Comparison of ENCODE assay signal across 8 cellular contexts in the genomic region with DNA sequence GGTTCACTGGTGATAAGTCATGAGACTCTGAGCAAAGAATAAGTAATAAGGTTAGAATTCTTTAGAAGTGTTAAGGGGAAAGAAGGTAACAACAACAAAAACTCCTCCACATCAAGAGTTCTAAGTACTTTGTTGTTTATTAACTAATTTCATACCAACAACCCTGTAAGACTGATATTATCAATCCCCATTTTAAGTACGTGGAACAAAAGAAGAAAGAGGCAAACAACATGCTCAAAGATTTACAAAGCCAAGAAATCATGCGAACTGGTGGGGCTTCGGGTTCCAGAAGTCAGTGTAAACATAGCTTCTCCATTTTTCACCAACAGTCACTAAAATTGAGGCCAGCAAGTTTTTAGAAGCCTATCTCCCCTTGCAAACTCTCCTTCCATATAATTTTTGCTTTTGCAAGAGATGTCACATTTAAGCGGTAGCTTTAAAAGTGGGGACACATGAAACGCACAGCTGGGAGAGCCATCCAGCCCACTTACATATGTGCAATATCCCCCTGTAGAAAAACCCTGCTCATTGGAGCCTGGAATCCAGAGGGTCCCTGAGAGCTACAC. TPM values are rescaled to one million over a fixed set of nuclear protein-coding genes. Genes with fewer than 3 reads are reported as not detected.
A peak's percentile ranks its signal among the peaks of the same experiment; 100 is the strongest.
DNase-seq lines count a peak whose midpoint lies in the region; ATAC-seq, FAIRE-seq and TF ChIP-seq lines count a peak whose summit lies in the region.

No MANE protein-coding gene starts in this region.

- H4K5ac ChIP-seq in mesendoderm (ENCODE audit: low read length): no peak overlapping the region

- TF ChIP-seq CTCF in A673 (conservative IDR thresholded peaks at IDR 0.05; ENCODE audit: low read depth, low read length) (no peak), K562 (IDR thresholded peaks at IDR 0.05 in 2 of 3, conservative IDR thresholded peaks at IDR 0.05 in 1 of 3; ENCODE audit: insufficient read depth in 2 of 3, low read depth in 1 of 3, low read length in 3 of 3) (no peak)

- BruUV-seq in A673 (replicated peaks; lab: Mats Ljungman, UMichigan) (no TSS peak), K562 (replicated peaks; lab: Mats Ljungman, UMichigan) (no TSS peak)

- H3K23ac ChIP-seq in mesendoderm (ENCODE audit: low read length): no peak overlapping the region

- H3K79me2 ChIP-seq in K562 (ENCODE audit: control insufficient read depth, insufficient read depth, low read length) (peaks cover 62% of the 10 kb centered on the region), mesendoderm (ENCODE audit: control insufficient read depth, insufficient read depth, low read length) (peaks cover 35% of the 10 kb centered on the region)

- peak overlapping the region; percentile 74 for H3K27ac ChIP-seq in A673 (ENCODE audit: low read depth, low read length, poor library complexity, severe bottlenecking)
- H3K27ac ChIP-seq in HUES48 (ENCODE audit: low read depth, low read length): peak overlapping the region; percentile 98
- H3K27ac ChIP-seq in K562 (ENCODE audit: extremely low read depth, low read depth, low read length): peak overlapping the region; percentile 91
- peak overlapping the region; percentile 95 for H3K27ac ChIP-seq in mesendoderm (ENCODE audit: low read depth, low read length)

- H3K9me3 ChIP-seq in A673 (ENCODE audit: low read depth, low read length, poor library complexity, severe bottlenecking) (no peaks in the 10 kb centered on the region), HUES48 (ENCODE audit: control insufficient read depth, insufficient read depth, low read length) (no peaks in the 10 kb centered on the region), K562 (replicated peaks; ENCODE audit: control insufficient read depth, insufficient read depth, low read depth, low read length) (no peaks in the 10 kb centered on the region)

- TF ChIP-seq POLR2A in K562 (conservative IDR thresholded peaks at IDR 0.05) (no peak), GM12891 (IDR thresholded peaks at IDR 0.05; ENCODE audit: low read depth, low read length) (no peak)

- TF ChIP-seq RAD21 in K562 (CRISPR knock-in tag; conservative IDR thresholded peaks at IDR 0.05 in 1 of 2, IDR thresholded peaks at IDR 0.05 in 1 of 2): no peak

- H3K9ac ChIP-seq in HUES48 (ENCODE audit: low read depth, low read length): peak overlapping the region; percentile 93
- peak overlapping the region; percentile 89 to 95 for H3K9ac ChIP-seq in K562 (ENCODE audit: insufficient read depth in 1 of 2, low read depth in 2 of 2, low read length in 2 of 2)
- H3K9ac ChIP-seq in mesendoderm (ENCODE audit: low read length): peak overlapping the region; percentile 92

- POLR2A ChIA-PET in A673 (lab: Charles Lee; ENCODE audit: low non-redundant PET): interaction anchor here (0.6 kb wide), 1 partner anchor 96 kb away, joined by 4 read pairs; no protein-coding TSS in a partner anchor
- POLR2A ChIA-PET in K562 (lab: Yijun Ruan, JAX): interaction anchor here (0.6 to 2.3 kb wide), 9 partner anchors 8 to 457 kb away, joined by 3 to 12 read pairs (median 4); a partner anchor contains a TSS

- H3K9me1 ChIP-seq in K562 (ENCODE audit: control insufficient read depth, insufficient read depth, low read length): no peaks in the 10 kb centered on the region

- no peak for TF ChIP-seq EP300 in K562 (IDR thresholded peaks at IDR 0.05; ENCODE audit: low read length)

- peaks cover 12% of the 10 kb centered on the region for H3K79me1 ChIP-seq in mesendoderm (ENCODE audit: low read length)

- H4K20me1 ChIP-seq in K562 (replicated peaks; ENCODE audit: control insufficient read depth, insufficient read depth, low read length): no peaks in the 10 kb centered on the region

- H3K4me1 ChIP-seq in A673 (ENCODE audit: insufficient read depth, low read length, poor library complexity, severe bottlenecking) (peaks cover 8% of the 10 kb centered on the region), HUES48 (ENCODE audit: control insufficient read depth, insufficient read depth, low read length) (peaks cover 24% of the 10 kb centered on the region), K562 (replicated peaks in 1 of 2; ENCODE audit: control insufficient read depth in 2 of 2, insufficient read depth in 2 of 2, low read length in 2 of 2) (peaks cover 36 to 45% of the 10 kb centered on the region in 2 experiments), mesendoderm (ENCODE audit: control insufficient read depth, low read depth, low read length) (peaks cover 3% of the 10 kb centered on the region)

- no peak overlapping the region for H2BK5ac ChIP-seq in mesendoderm (ENCODE audit: low read length)

- no peak for ATAC-seq in K562

- H2AK5ac ChIP-seq in mesendoderm (ENCODE audit: low read length): no peak overlapping the region

- 0% methylated on average over 5 of the region's 5 CpGs for WGBS in K562 (ENCODE audit: insufficient coverage, low coverage, missing lambda C conversion rate)
- WGBS in mesendoderm (ENCODE audit: extremely low coverage, insufficient coverage, low lambda C conversion rate): no CpG with 5 or more reads among the region's 5 CpGs

- H3K56ac ChIP-seq in mesendoderm (ENCODE audit: low read length): peak overlapping the region; percentile 97

- H3K4me3 ChIP-seq in A673 (ENCODE audit: low read depth, low read length, poor library complexity, severe bottlenecking) (peak overlapping the region; percentile 92), HUES48 (ENCODE audit: low read depth, low read length) (peak overlapping the region; percentile 86), K562 (peak overlapping the region; percentile 66), mesendoderm (ENCODE audit: low read length) (peak overlapping the region; percentile 31)

- peak overlapping the region; percentile 97 for H4K8ac ChIP-seq in mesendoderm (ENCODE audit: low read depth, low read length)

- no peak for FAIRE-seq in K562 (lab: Jason Lieb, UNC)
- FAIRE-seq in GM12891 (lab: Jason Lieb, UNC): no peak

- in situ Hi-C loops in K562 (cut with MboI): no loop called here

- peak overlapping the region; percentile 5 for H3K4ac ChIP-seq in mesendoderm (ENCODE audit: low read depth, low read length)

- H2BK120ac ChIP-seq in mesendoderm (ENCODE audit: low read depth, low read length): no peak overlapping the region

- H3K27me3 ChIP-seq in A673 (replicated peaks; ENCODE audit: insufficient read depth, low read depth, low read length, poor library complexity) (no peaks in the 10 kb centered on the region), HUES48 (ENCODE audit: control insufficient read depth, insufficient read depth, low read length) (no peaks in the 10 kb centered on the region), K562 (ENCODE audit: control insufficient read depth in 2 of 2, insufficient read depth in 2 of 2, low read length in 2 of 2) (no peaks in the 10 kb centered on the region), mesendoderm (ENCODE audit: insufficient read depth, low read length, poor library complexity) (no peaks in the 10 kb centered on the region)

- H2AFZ ChIP-seq in K562 (ENCODE audit: low read depth, low read length): peak overlapping the region; percentile 97; the same call in 1 of the 2 replicates

- H2BK15ac ChIP-seq in mesendoderm (replicated peaks; ENCODE audit: low read depth): no peak overlapping the region

- intact Hi-C loops in A673 (cut with micrococcal nuclease; ENCODE audit: unreplicated experiment) (loop anchor here (10.0 kb wide), 1 partner anchor 520 kb away; a partner anchor contains a TSS), K562 (cut with micrococcal nuclease) (loop anchor here (2.0 to 5.0 kb wide), 2 partner anchors 36 to 98 kb away; a partner anchor contains a TSS)

- peak overlapping the region; percentile 71 for H3K18ac ChIP-seq in mesendoderm (ENCODE audit: low read length)

- H3K36me3 ChIP-seq in A673 (ENCODE audit: insufficient read depth, low read length, poor library complexity, severe bottlenecking): no peaks in the 10 kb centered on the region
- no peaks in the 10 kb centered on the region for H3K36me3 ChIP-seq in HUES48 (ENCODE audit: control insufficient read depth, insufficient read depth, low read length)
- no peaks in the 10 kb centered on the region; the same call in 2 of the 3 replicates for H3K36me3 ChIP-seq in K562 (ENCODE audit: control insufficient read depth, insufficient read depth, low read length)
- no peaks in the 10 kb centered on the region for H3K36me3 ChIP-seq in mesendoderm (ENCODE audit: control insufficient read depth, insufficient read depth, low read length)

- H3K4me2 ChIP-seq in K562 (ENCODE audit: insufficient read depth, low read length) (peak overlapping the region; percentile 87), mesendoderm (ENCODE audit: low read length) (peak overlapping the region; percentile 34)

- CTCF ChIA-PET in A673 (lab: Charles Lee): interaction anchor here (1.9 kb wide), 1 partner anchor 260 kb away, joined by 7 read pairs; no protein-coding TSS in a partner anchor
- CTCF ChIA-PET in K562 (lab: Yijun Ruan, JAX; ENCODE audit: low intra/inter-chr PET ratio): interaction anchor here (0.7 kb wide), 1 partner anchor 245 kb away, joined by 4 read pairs; no protein-coding TSS in a partner anchor

- DNase-seq in A673 (ENCODE audit: low spot score): no peak
- no peak for DNase-seq in K562 (ENCODE audit: extremely low read depth in 1 of 4, low spot score in 3 of 4)
- DNase-seq in mesendoderm: no peak
- no peak for DNase-seq in stimulated activated naive CD4-positive, alpha-beta T cell treated with Interleukin-2 at 50 U/mL for 16 hours (lab: John Stamatoyannopoulos, UW)
- no peak for DNase-seq in DMS79 treated with DMSO at 0.1 percent for 48 hours (lab: John Stamatoyannopoulos, UW)
- no peak for DNase-seq in GM19240 (ENCODE audit: insufficient read length, low spot score)
- DNase-seq in GM12891 (ENCODE audit: insufficient read length, low spot score): no peak

RNA-seq across cellular contexts. Expression of a gene that starts 0.9 kb away (rescaled TPM):
- total RNA-seq in A673 (2021) (33.9 and 47.6 TPM in 2 replicates), K562 (2014; rRNA removed) (26.1 and 29.7 TPM in 2 replicates), K562 (2014; rRNA removed; fragmentation: Illumina TruSeq; extraction: Trizol) (37.8 and 39.3 TPM in 2 replicates), K562 (2015; rRNA removed; fragmentation: Illumina TruSeq; extraction: Trizol) (30.3 and 32.9 TPM in 2 replicates), K562 (2021) (36.8 and 38.8 TPM in 2 replicates)
- 262 and 366 TPM in 2 replicates for total RNA-seq in K562 (2011; cell fraction: chromatin; rRNA removed; ENCODE audit: low replicate concordance)
- 161 and 181 TPM in 2 replicates for total RNA-seq in K562 (2011; cell fraction: nucleolus; rRNA removed)
- total RNA-seq in K562 (2011; cell fraction: nucleoplasm; rRNA removed): 245 and 254 TPM in 2 replicates
- polyA plus RNA-seq in K562 (2011; rRNA removed) (54.0 and 65.8 TPM in 2 replicates), K562 (2014; fragmentation: Illumina TruSeq; extraction: Trizol) (30.1 and 36.3 TPM in 2 replicates), K562 (2014; fragmentation: Nextera tagmentation; extraction: Ambion mirVana) (10 to 100 TPM; 21.1 to 27.6 TPM), K562 (2014; rRNA removed) (31.7 and 39.3 TPM in 2 replicates)
- polyA plus RNA-seq in K562 (2011; cell fraction: cytosol; rRNA removed): 26.5 and 64.3 TPM in 2 replicates
- 109 and 145 TPM in 2 replicates for polyA plus RNA-seq in K562 (2011; cell fraction: nucleus; rRNA removed)
- 32.5 and 33.3 TPM in 2 replicates for polyA plus RNA-seq in K562 (2012)
- 85.9 and 89.7 TPM in 2 replicates for polyA minus RNA-seq in K562 (2011; rRNA and poly(A)+ RNA removed)
- polyA minus RNA-seq in K562 (2011; cell fraction: cytosol; rRNA and poly(A)+ RNA removed): 20.3 and 25.1 TPM in 2 replicates
- polyA minus RNA-seq in K562 (2011; cell fraction: nucleus; rRNA and poly(A)+ RNA removed): 52.8 and 79.3 TPM in 2 replicates
- 25.6 TPM for polyA plus RNA-seq in mesendoderm (2013, experiment 1 of 2)
- 24.3 TPM for polyA plus RNA-seq in mesendoderm (2013, experiment 2 of 2)
- 7.5 TPM for polyA plus RNA-seq in GM12891 (2012; ENCODE audit: low read depth, missing spikeins)

RNA-seq across cellular contexts. Expression of a gene that starts 22.9 kb away (rescaled TPM):
- total RNA-seq in A673 (2021) (60.3 and 63.7 TPM in 2 replicates), K562 (2014; rRNA removed) (65.1 and 69.0 TPM in 2 replicates), K562 (2014; rRNA removed; fragmentation: Illumina TruSeq; extraction: Trizol) (82.9 and 96.9 TPM in 2 replicates), K562 (2015; rRNA removed; fragmentation: Illumina TruSeq; extraction: Trizol) (71.3 and 74.0 TPM in 2 replicates), K562 (2021) (70.1 and 71.2 TPM in 2 replicates)
- total RNA-seq in K562 (2011; cell fraction: chromatin; rRNA removed; ENCODE audit: low replicate concordance): 306 and 323 TPM in 2 replicates
- total RNA-seq in K562 (2011; cell fraction: nucleolus; rRNA removed): 186 and 193 TPM in 2 replicates
- 291 and 382 TPM in 2 replicates for total RNA-seq in K562 (2011; cell fraction: nucleoplasm; rRNA removed)
- polyA plus RNA-seq in K562 (2011; rRNA removed) (163 and 214 TPM in 2 replicates), K562 (2014; fragmentation: Illumina TruSeq; extraction: Trizol) (113 and 121 TPM in 2 replicates), K562 (2014; fragmentation: Nextera tagmentation; extraction: Ambion mirVana) (10 to 100 TPM; 58.7 to 75.4 TPM), K562 (2014; rRNA removed) (106 and 112 TPM in 2 replicates)
- polyA plus RNA-seq in K562 (2011; cell fraction: cytosol; rRNA removed): 96.8 and 210 TPM in 2 replicates
- 281 and 303 TPM in 2 replicates for polyA plus RNA-seq in K562 (2011; cell fraction: nucleus; rRNA removed)
- 81.2 and 169 TPM in 2 replicates for polyA plus RNA-seq in K562 (2012)
- polyA minus RNA-seq in K562 (2011; rRNA and poly(A)+ RNA removed): 142 and 155 TPM in 2 replicates
- polyA minus RNA-seq in K562 (2011; cell fraction: cytosol; rRNA and poly(A)+ RNA removed): 53.3 and 56.5 TPM in 2 replicates
- 62.3 and 102 TPM in 2 replicates for polyA minus RNA-seq in K562 (2011; cell fraction: nucleus; rRNA and poly(A)+ RNA removed)
- polyA plus RNA-seq in mesendoderm (2013, experiment 1 of 2): 16.8 TPM
- 17.1 TPM for polyA plus RNA-seq in mesendoderm (2013, experiment 2 of 2)
- polyA plus RNA-seq in GM12891 (2012; ENCODE audit: low read depth, missing spikeins): 68.1 TPM

RNA-seq across cellular contexts. Expression of a gene that starts 58.1 kb away (rescaled TPM):
- total RNA-seq in A673 (2021) (38.8 and 41.5 TPM in 2 replicates), K562 (2014; rRNA removed) (5.9 and 8.0 TPM in 2 replicates), K562 (2014; rRNA removed; fragmentation: Illumina TruSeq; extraction: Trizol) (5.2 and 5.9 TPM in 2 replicates), K562 (2015; rRNA removed; fragmentation: Illumina TruSeq; extraction: Trizol) (5.0 and 5.7 TPM in 2 replicates), K562 (2021) (10.8 and 13.9 TPM in 2 replicates)
- total RNA-seq in K562 (2011; cell fraction: chromatin; rRNA removed; ENCODE audit: low replicate concordance): 21.5 and 24.2 TPM in 2 replicates
- 12.0 and 13.7 TPM in 2 replicates for total RNA-seq in K562 (2011; cell fraction: nucleolus; rRNA removed)
- 16.7 and 20.5 TPM in 2 replicates for total RNA-seq in K562 (2011; cell fraction: nucleoplasm; rRNA removed)
- polyA plus RNA-seq in K562 (2011; rRNA removed) (9.7 and 9.9 TPM in 2 replicates), K562 (2014; fragmentation: Illumina TruSeq; extraction: Trizol) (8.9 and 9.1 TPM in 2 replicates), K562 (2014; fragmentation: Nextera tagmentation; extraction: Ambion mirVana) (1 to 10 TPM; 1.6 to 1.8 TPM), K562 (2014; rRNA removed) (7.9 and 8.5 TPM in 2 replicates)
- polyA plus RNA-seq in K562 (2011; cell fraction: cytosol; rRNA removed): 5.5 and 6.0 TPM in 2 replicates
- polyA plus RNA-seq in K562 (2011; cell fraction: nucleus; rRNA removed): 9.9 and 10.9 TPM in 2 replicates
- polyA plus RNA-seq in K562 (2012): 7.2 and 11.0 TPM in 2 replicates
- polyA minus RNA-seq in K562 (2011; rRNA and poly(A)+ RNA removed): 9.7 and 9.9 TPM in 2 replicates
- 5.0 and 9.4 TPM in 2 replicates for polyA minus RNA-seq in K562 (2011; cell fraction: cytosol; rRNA and poly(A)+ RNA removed)
- polyA minus RNA-seq in K562 (2011; cell fraction: nucleus; rRNA and poly(A)+ RNA removed): 4.4 and 7.4 TPM in 2 replicates
- 15.0 TPM for polyA plus RNA-seq in mesendoderm (2013, experiment 1 of 2)
- polyA plus RNA-seq in mesendoderm (2013, experiment 2 of 2): 14.9 TPM
- 3.3 TPM for polyA plus RNA-seq in GM12891 (2012; ENCODE audit: low read depth, missing spikeins)

Comparison
In these comparisons a context has a peak if more than half of its experiments do, and no peak if none do; other contexts are left out.
1. H3K4me3 ChIP-seq: peak in every context shown above with its lines; median percentile 92 in A673; 86 in HUES48; 66 in K562; 31 in mesendoderm.